ENCODE assay signal across 1 cellular context in the genomic region with DNA sequence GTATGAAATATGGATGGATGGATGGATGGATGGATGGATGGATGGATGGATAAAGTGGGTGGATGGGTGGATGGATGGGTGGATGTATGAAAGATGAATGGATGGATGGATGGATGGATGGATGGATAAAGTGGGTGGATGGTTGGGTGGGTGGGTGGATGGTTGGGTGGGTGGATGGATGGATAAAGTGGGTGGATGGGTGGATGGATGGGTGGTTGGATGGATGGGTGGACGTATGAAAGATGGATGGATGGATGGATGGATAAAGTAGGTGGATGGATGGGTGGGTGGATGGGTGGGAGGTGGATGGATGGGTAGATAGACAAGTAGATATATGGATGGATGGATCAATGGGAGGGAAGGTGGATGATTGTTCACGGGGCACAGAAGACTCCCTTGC.
TF ChIP-seq lines count a peak whose summit lies in the region.

No MANE protein-coding gene starts in this region.

TF ChIP-seq in HEK293, 187 proteins besides CTCF, POLR2A, EP300 and RAD21 (continued from another document):
- TF ChIP-seq, protein P1, sequence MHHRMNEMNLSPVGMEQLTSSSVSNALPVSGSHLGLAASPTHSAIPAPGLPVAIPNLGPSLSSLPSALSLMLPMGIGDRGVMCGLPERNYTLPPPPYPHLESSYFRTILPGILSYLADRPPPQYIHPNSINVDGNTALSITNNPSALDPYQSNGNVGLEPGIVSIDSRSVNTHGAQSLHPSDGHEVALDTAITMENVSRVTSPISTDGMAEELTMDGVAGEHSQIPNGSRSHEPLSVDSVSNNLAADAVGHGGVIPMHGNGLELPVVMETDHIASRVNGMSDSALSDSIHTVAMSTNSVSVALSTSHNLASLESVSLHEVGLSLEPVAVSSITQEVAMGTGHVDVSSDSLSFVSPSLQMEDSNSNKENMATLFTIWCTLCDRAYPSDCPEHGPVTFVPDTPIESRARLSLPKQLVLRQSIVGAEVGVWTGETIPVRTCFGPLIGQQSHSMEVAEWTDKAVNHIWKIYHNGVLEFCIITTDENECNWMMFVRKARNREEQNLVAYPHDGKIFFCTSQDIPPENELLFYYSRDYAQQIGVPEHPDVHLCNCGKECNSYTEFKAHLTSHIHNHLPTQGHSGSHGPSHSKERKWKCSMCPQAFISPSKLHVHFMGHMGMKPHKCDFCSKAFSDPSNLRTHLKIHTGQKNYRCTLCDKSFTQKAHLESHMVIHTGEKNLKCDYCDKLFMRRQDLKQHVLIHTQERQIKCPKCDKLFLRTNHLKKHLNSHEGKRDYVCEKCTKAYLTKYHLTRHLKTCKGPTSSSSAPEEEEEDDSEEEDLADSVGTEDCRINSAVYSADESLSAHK (tag by site-specific recombination; IDR thresholded peaks at IDR 0.05) = no peak
- TF ChIP-seq ZNF366 (tag by site-specific recombination; conservative IDR thresholded peaks at IDR 0.05) (peak; percentile 74), ZNF621 (tag by site-specific recombination; IDR thresholded peaks at IDR 0.05) (no peak)
